Comparison of ENCODE assay signal across 14 cellular contexts in the genomic region with DNA sequence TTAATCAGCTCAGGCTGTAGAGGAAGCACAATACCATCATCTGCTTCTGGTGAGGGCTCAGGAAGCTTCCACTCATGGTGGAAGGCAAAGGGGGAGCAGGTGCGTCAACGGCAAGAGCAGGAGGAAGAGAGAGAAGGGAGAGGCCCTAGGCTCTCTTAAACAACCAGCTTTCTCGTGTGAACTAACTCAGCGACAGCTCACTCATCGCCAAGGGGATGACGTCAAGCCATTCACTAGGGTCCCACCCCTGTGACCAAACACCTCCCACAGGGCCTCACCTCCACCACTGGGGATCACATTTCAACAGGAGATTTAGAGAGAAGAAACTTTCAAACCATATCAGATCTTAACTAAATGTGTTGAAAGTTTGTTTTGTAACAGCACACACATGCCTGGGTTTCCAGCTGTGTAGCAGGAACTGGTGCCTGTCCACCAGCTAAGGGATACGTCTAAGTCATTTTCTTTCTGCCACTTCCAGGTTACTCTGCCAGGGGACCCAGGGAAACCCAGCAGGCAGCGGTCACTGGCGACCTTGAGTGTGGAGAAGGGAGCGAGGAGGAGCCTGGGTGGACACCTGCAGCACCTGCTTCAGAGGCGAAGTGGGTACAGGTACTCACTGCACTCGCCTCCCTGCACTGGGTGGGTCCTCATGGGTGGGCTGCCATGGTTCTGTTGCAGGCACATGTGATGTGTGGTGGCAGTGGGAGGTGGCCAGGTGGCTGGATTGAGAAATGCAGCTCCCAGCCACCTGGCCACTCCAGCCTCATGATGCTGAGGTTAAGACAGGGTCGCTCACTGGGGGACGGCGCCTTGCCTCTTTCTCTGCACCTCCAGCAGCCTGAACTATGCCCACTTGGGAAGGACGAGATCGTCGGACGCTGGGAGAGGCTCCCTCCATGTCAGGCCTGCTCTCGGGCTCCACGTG. TPM values are rescaled to one million over a fixed set of nuclear protein-coding genes. Genes with fewer than 3 reads are reported as not detected.
A peak's percentile ranks its signal among the peaks of the same experiment; 100 is the strongest.
DNase-seq lines count a peak whose midpoint lies in the region; ATAC-seq, FAIRE-seq and TF ChIP-seq lines count a peak whose summit lies in the region.
"Had no signal": no experiment of that assay in that cellular context is flagged by ENCODE, and none has a peak within 500 bp of the region (broad histone marks: within the 10 kb centered on the region; RNA-seq: fewer than 3 reads in every experiment).

No MANE protein-coding gene starts in this region.

- no peak for TF ChIP-seq POLR2A in esophagus muscularis mucosa (IDR thresholded peaks at IDR 0.05; ENCODE audit: low read depth)

- H3K4me3 ChIP-seq in coronary artery (no peak overlapping the region), pancreas (no peak overlapping the region), esophagus muscularis mucosa (no peak overlapping the region)

- peak; percentile 24 for DNase-seq in NCI-H2107 (lab: John Stamatoyannopoulos, UW)
- no peak for DNase-seq in NCI-H2107 treated with DMSO at 0.1 percent for 48 hours (lab: John Stamatoyannopoulos, UW; ENCODE audit: unreplicated experiment)
- peak; percentile 64 for DNase-seq in coronary artery (ENCODE audit: low spot score)
- peak; percentile 48 to 73 (median 66) for DNase-seq in pancreas
- DNase-seq in esophagus muscularis mucosa (ENCODE audit: extremely low spot score) = no peak
- DNase-seq in GDM1 (lab: John Stamatoyannopoulos, UW) = no peak
- DNase-seq: activated naive CD8-positive, alpha-beta T cell treated with anti-CD3 and anti-CD28 coated beads, Interleukin-2, amount 10 ng/mL, durations not matched to agents 7 days and 5 days; effector memory CD8-positive, alpha-beta T cell; GOT3 had no signal

- WGBS in pancreas, 2 donors = 49 to 52% methylated on average over 21 of the region's 21 CpGs
- 74% methylated on average over 15 of the region's 21 CpGs for WGBS in esophagus muscularis mucosa

- no peak for FAIRE-seq in pancreas (lab: Jason Lieb, UNC)
- FAIRE-seq: islet of Langerhans, TTC549 had no signal

- ATAC-seq in pancreas = peak; percentile 74 to 86 (median 80)
- no peak for ATAC-seq in GM18873 (IDR thresholded peaks at IDR 0.05; ENCODE audit: low FRiP score, unreplicated experiment)
- ATAC-seq: effector memory CD8-positive, alpha-beta T cell had no signal

- 0 out of 2 replicates have a peak, but pooled peaks have one; percentile 4 for TF ChIP-seq RAD21 in Ishikawa (IDR thresholded peaks at IDR 0.05; ENCODE audit: low read depth)

- H3K36me3 ChIP-seq in pancreas (no peaks in the 10 kb centered on the region), esophagus muscularis mucosa (no peaks in the 10 kb centered on the region)

- TF ChIP-seq CTCF in coronary artery (IDR thresholded peaks at IDR 0.05) (no peak), pancreas (IDR thresholded peaks at IDR 0.05) (no peak), esophagus muscularis mucosa (IDR thresholded peaks at IDR 0.05) (no peak)

- H3K27me3 ChIP-seq in pancreas (no peaks in the 10 kb centered on the region), esophagus muscularis mucosa (peaks cover 0 to 3% (median 0%) of the 10 kb centered on the region in 4 donors)

- H3K27ac ChIP-seq in coronary artery = no peak overlapping the region
- H3K27ac ChIP-seq in pancreas = peak overlapping the region; percentile 39 to 84 (median 58)
- no peak overlapping the region for H3K27ac ChIP-seq in esophagus muscularis mucosa (replicated peaks in 1 of 4)
- H3K27ac ChIP-seq: 22Rv1 had no signal

- peaks cover 0 to 10% (median 0%) of the 10 kb centered on the region in 3 donors for H3K4me1 ChIP-seq in pancreas
- no peaks in the 10 kb centered on the region for H3K4me1 ChIP-seq in esophagus muscularis mucosa

- no peaks in the 10 kb centered on the region for H3K9me3 ChIP-seq in pancreas
- H3K9me3 ChIP-seq in esophagus muscularis mucosa = peaks cover 0 to 4% (median 1%) of the 10 kb centered on the region in 4 donors

- TF ChIP-seq EP300 in Ishikawa (IDR thresholded peaks at IDR 0.05; ENCODE audit: borderline replicate concordance) (no peak), esophagus muscularis mucosa (IDR thresholded peaks at IDR 0.05) (no peak)

- intact Hi-C loops in pancreas (cut with DNase I) (no loop called here), esophagus muscularis mucosa (cut with DNase I) (no loop called here)

TF ChIP-seq in Ishikawa, 13 proteins besides CTCF, POLR2A, EP300 and RAD21:
- TF ChIP-seq USF1 (IDR thresholded peaks at IDR 0.05) (no peak), EGR1 (IDR thresholded peaks at IDR 0.05) (no peak), REST (IDR thresholded peaks at IDR 0.05; ENCODE audit: low read depth) (no peak), CREB1 (IDR thresholded peaks at IDR 0.05; ENCODE audit: low read depth) (0 out of 2 replicates have a peak, but pooled peaks have one; percentile 35)
- TF ChIP-seq, protein P1, sequence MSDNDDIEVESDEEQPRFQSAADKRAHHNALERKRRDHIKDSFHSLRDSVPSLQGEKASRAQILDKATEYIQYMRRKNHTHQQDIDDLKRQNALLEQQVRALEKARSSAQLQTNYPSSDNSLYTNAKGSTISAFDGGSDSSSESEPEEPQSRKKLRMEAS (IDR thresholded peaks at IDR 0.05) = peak; percentile 44

RNA-seq across cellular contexts. Expression of gene GPC1, which starts 8.4 kb away (rescaled TPM):
- total RNA-seq in pancreas (10 to 100 TPM; 11.7 to 37.6 (median 16.3) TPM), esophagus muscularis mucosa (10 to 100 TPM; 29.1 to 71.5 (median 41.8) TPM)
- 10 to 100 TPM; 23.2 to 27.5 TPM for polyA plus RNA-seq in pancreas

Comparison
In these comparisons a context has a peak if more than half of its experiments do, and no peak if none do; other contexts are left out.
1. DNase-seq: peak in NCI-H2107 (single experiment), coronary artery (single experiment) and pancreas (6 of 6); none in NCI-H2107 treated with DMSO at 0.1 percent for 48 hours (single experiment), esophagus muscularis mucosa (single experiment) and GDM1 (single experiment).
2. H3K27ac ChIP-seq: peak in pancreas (4 of 4); none in coronary artery (0 of 2) and esophagus muscularis mucosa (0 of 4).